Comparison of ENCODE assay signal across 15 cellular contexts in the genomic region with DNA sequence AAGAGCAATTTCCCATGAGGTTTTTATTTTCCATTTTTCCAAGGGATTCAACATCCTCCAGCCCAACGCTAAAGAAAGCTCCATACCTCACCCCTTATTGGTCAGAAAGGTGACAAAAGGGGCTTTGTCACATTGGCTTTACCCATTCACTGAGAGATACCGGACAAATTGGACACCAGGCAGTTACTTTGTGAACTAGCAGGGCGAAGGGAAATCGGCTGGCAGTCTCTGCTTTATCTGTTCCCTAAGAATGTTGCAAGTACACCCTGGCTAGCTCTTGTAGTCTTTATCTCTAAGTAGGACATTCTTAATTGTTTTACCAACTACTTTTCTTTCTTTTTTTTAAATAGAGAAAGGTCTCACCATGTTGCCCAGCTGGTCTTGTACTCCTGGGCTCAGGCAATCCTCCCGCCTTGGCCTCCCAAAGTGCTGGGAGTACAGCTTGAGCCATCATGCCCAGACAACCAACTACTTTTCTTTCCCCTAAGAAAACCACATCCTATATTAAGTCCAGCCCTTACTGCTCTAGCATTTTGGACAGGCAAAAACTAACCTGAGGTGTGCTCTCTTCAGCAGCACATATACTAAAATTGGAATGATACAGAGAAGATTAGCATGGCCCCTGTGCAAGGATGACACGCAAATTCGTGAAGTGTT.
"Had no signal": no experiment of that assay in that cellular context is flagged by ENCODE, and none has a peak within 500 bp of the region (broad histone marks: within the 10 kb centered on the region; RNA-seq: fewer than 3 reads in every experiment).

No MANE protein-coding gene starts in this region.

- ATAC-seq: body of pancreas; naive thymus-derived CD8-positive, alpha-beta T cell; stimulated activated naive CD8-positive, alpha-beta T cell treated with anti-CD3 and anti-CD28 coated beads, Interleukin-15, Interleukin-2, amounts not matched to agents 100 U/mL and 50 U/mL, for 24 hours had no signal

- H3K4me3 Mint-ChIP-seq: activated B cell treated with CpG ODN at 0.5 μM for 24 hours; activated CD4-positive, alpha-beta T cell treated with anti-CD3 and anti-CD28 coated beads, Interleukin-2, amount 10 ng/mL, durations not matched to agents 7 days and 5 days; central memory CD8-positive, alpha-beta T cell; immature natural killer cell; naive thymus-derived CD8-positive, alpha-beta T cell had no signal

- H3K27me3 ChIP-seq: adrenal gland, body of pancreas had no signal

- H3K27me3 Mint-ChIP-seq: activated B cell treated with CpG ODN at 0.5 μM for 24 hours; activated CD4-positive, alpha-beta T cell treated with anti-CD3 and anti-CD28 coated beads, Interleukin-2, amount 10 ng/mL, durations not matched to agents 7 days and 5 days; central memory CD8-positive, alpha-beta T cell; naive thymus-derived CD8-positive, alpha-beta T cell had no signal

- H3K4me1 Mint-ChIP-seq: activated B cell treated with CpG ODN at 0.5 μM for 24 hours had no signal

- H3K27ac Mint-ChIP-seq: activated B cell treated with CpG ODN at 0.5 μM for 24 hours; activated CD4-positive, alpha-beta T cell treated with anti-CD3 and anti-CD28 coated beads, Interleukin-2, amount 10 ng/mL, durations not matched to agents 7 days and 5 days; activated T-helper 2 cell treated with anti-CD3 and anti-CD28 coated beads, Interferon-gamma antibody, Interleukin-2, Interleukin-4, amounts not matched to agents 10 μg/mL and 5 μg/mL and 100 μg/mL, durations not matched to agents 14 hours and 24 hours and 36 hours had no signal

- H3K4me1 ChIP-seq: adrenal gland had no signal

- H3K4me3 ChIP-seq: adrenal gland, body of pancreas, lung had no signal

- H3K27ac ChIP-seq: adrenal gland, body of pancreas had no signal

- DNase-seq: activated B cell treated with CpG ODN at 0.5 μM for 24 hours; activated CD4-positive, alpha-beta T cell treated with anti-CD3 and anti-CD28 coated beads, Interleukin-2, amount 10 ng/mL, durations not matched to agents 7 days and 5 days; activated CD8-positive, alpha-beta memory T cell treated with anti-CD3 and anti-CD28 coated beads for 24 hours; activated naive CD4-positive, alpha-beta T cell treated with anti-CD3 and anti-CD28 coated beads, Interleukin-2, amount 50 U/mL, for 16 hours; adrenal gland; body of pancreas; immature natural killer cell; naive thymus-derived CD8-positive, alpha-beta T cell; nucleus accumbens; stimulated activated CD4-positive, alpha-beta T cell treated with anti-CD3 and anti-CD28 coated beads, Interleukin-4, amount 100 ng/mL, for 1 hour; stimulated activated CD8-positive, alpha-beta memory T cell treated with anti-CD3 and anti-CD28 coated beads, Interleukin-4, amount 100 ng/mL, for 48 hours; stimulated activated naive CD8-positive, alpha-beta T cell treated with anti-CD3 and anti-CD28 coated beads, Interleukin-15, Interleukin-2, amounts not matched to agents 100 U/mL and 50 U/mL, for 24 hours had no signal

- H3K9me3 Mint-ChIP-seq: activated B cell treated with CpG ODN at 0.5 μM for 24 hours; activated CD4-positive, alpha-beta T cell treated with anti-CD3 and anti-CD28 coated beads, Interleukin-2, amount 10 ng/mL, durations not matched to agents 7 days and 5 days; activated T-helper 2 cell treated with anti-CD3 and anti-CD28 coated beads, Interferon-gamma antibody, Interleukin-2, Interleukin-4, amounts not matched to agents 10 μg/mL and 5 μg/mL and 100 μg/mL, durations not matched to agents 14 hours and 24 hours and 36 hours; central memory CD8-positive, alpha-beta T cell; immature natural killer cell; naive thymus-derived CD8-positive, alpha-beta T cell had no signal

- H3K9me3 ChIP-seq: adrenal gland, body of pancreas had no signal
